Comparison of ENCODE assay signal across 15 cellular contexts in the genomic region with DNA sequence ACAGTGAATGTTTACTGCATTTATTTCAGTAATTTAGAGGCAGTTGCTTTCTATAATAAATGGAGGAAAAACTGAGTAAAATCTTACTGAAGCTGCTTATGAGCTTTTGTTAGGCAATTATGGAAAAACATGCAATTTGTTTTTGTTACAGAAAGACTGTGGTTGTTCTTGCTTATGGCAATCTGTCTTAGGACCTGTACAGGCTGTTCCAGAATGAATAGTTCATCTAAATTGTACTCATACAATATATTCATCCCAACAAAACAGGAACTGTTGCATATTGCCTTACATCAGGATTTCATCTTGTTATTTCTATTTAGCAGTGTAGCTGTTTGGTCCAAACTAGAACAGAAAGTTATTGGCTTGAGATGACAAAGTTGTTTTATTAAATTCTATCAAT.
DNase-seq lines count a peak whose midpoint lies in the region; ATAC-seq and TF ChIP-seq lines count a peak whose summit lies in the region.
"Had no signal": no experiment of that assay in that cellular context is flagged by ENCODE, and none has a peak within 500 bp of the region (broad histone marks: within the 10 kb centered on the region; RNA-seq: fewer than 3 reads in every experiment).

No MANE protein-coding gene starts in this region.

- peak; percentile 47 for DNase-seq in LHCN-M2 (ENCODE audit: low read depth)
- DNase-seq in choroid plexus epithelial cell (ENCODE audit: low read depth) = peak; percentile 22
- DNase-seq in inferior parietal cortex (ENCODE audit: extremely low spot score) = peak; percentile 13
- DNase-seq in pons (ENCODE audit: low spot score) = peak; percentile 6
- DNase-seq in foreskin fibroblast = no peak
- DNase-seq in H9 = no peak
- DNase-seq: Caco-2; CD4-positive, alpha-beta T cell; GM23248; HCEC 1CT had no signal

- H3T11ph ChIP-seq in H9 (ENCODE audit: low read length) = no peak overlapping the region

- no peak overlapping the region for H2BK120ac ChIP-seq in H9 (ENCODE audit: low read depth, low read length, poor library complexity, severe bottlenecking)

- no peak overlapping the region for H3K9ac ChIP-seq in H9 (ENCODE audit: extremely low read depth, insufficient read length, low read length)
- H3K9ac ChIP-seq: GM23248 had no signal

- no peaks in the 10 kb centered on the region for H3K27me3 ChIP-seq in H9 (ENCODE audit: insufficient read depth, low read length)

- H3K4me3 ChIP-seq in choroid plexus epithelial cell (ENCODE audit: low read depth, low read length) (no peak overlapping the region), foreskin fibroblast (ENCODE audit: low read depth in 1 of 2, low read length in 2 of 2) (no peak overlapping the region)
- H3K4me3 ChIP-seq: GM23248 had no signal

- H4K20me1 ChIP-seq in H9 (ENCODE audit: control insufficient read depth, insufficient read depth, insufficient read length) = no peaks in the 10 kb centered on the region

- H2AFZ ChIP-seq in H9 (ENCODE audit: low read length) = no peak overlapping the region
- H2AFZ ChIP-seq: GM23248 had no signal

- H4K5ac ChIP-seq in H9 (ENCODE audit: insufficient read length, low read depth, low read length) = no peak overlapping the region

- no peak overlapping the region for H3K56ac ChIP-seq in H9 (ENCODE audit: insufficient read length, low read depth, low read length)

- H3K4me1 Mint-ChIP-seq in H9 = no peaks in the 10 kb centered on the region
- H3K4me1 Mint-ChIP-seq: IgD-negative memory B cell had no signal

- no peak overlapping the region for H4K8ac ChIP-seq in H9 (replicated peaks; ENCODE audit: insufficient read length, low read depth, low read length)

- no peak overlapping the region for H2BK12ac ChIP-seq in H9 (ENCODE audit: insufficient read length, low read depth, low read length)

- TF ChIP-seq CTCF in choroid plexus epithelial cell (conservative IDR thresholded peaks at IDR 0.05; ENCODE audit: low read depth, low read length) (no peak), foreskin fibroblast (IDR thresholded peaks at IDR 0.05; ENCODE audit: low read depth, low read length) (no peak), H9 (conservative IDR thresholded peaks at IDR 0.05) (no peak)

- no peak overlapping the region for H3K4ac ChIP-seq in H9 (ENCODE audit: low read depth, low read length)

- no peak overlapping the region for H3K27ac Mint-ChIP-seq in H9
- H3K27ac Mint-ChIP-seq: CD4-positive, alpha-beta T cell; IgD-negative memory B cell had no signal

- H2BK15ac ChIP-seq in H9 (ENCODE audit: low read depth, low read length) = no peak overlapping the region

- no peak overlapping the region for H3K23ac ChIP-seq in H9 (ENCODE audit: insufficient read length, low read depth, low read length)

- no peaks in the 10 kb centered on the region for H3K79me1 ChIP-seq in H9 (ENCODE audit: insufficient read depth, low read depth, low read length, poor library complexity, severe bottlenecking)

- no peak overlapping the region for H3K4me2 ChIP-seq in H9 (ENCODE audit: insufficient read depth, insufficient read length, low read length)

- no peak overlapping the region for H4K91ac ChIP-seq in H9 (ENCODE audit: insufficient read length, low read depth, low read length)

- H3K9me3 ChIP-seq in H9 (ENCODE audit: control insufficient read depth, low read depth, low read length) = no peaks in the 10 kb centered on the region
- H3K9me3 ChIP-seq: Caco-2 had no signal

- H3K23me2 ChIP-seq in H9 (ENCODE audit: insufficient read length, low read depth, low read length, poor library complexity, severe bottlenecking) = no peaks in the 10 kb centered on the region

- H2BK5ac ChIP-seq in H9 (ENCODE audit: insufficient read length, low read length) = no peak overlapping the region

- H3K4me3 Mint-ChIP-seq in H9 = no peak overlapping the region
- H3K4me3 Mint-ChIP-seq: CD4-positive, alpha-beta T cell; IgD-negative memory B cell had no signal

- H3K27me3 Mint-ChIP-seq in H9 (ENCODE audit: low read depth) = no peaks in the 10 kb centered on the region

- no peak overlapping the region for H2BK20ac ChIP-seq in H9 (ENCODE audit: low read depth, low read length, poor library complexity, severe bottlenecking)

- peaks cover 0 to 3% of the 10 kb centered on the region in 2 experiments; a peak in 1 of 5 replicates for H3K9me3 Mint-ChIP-seq in H9

- no peaks in the 10 kb centered on the region for H3K4me1 ChIP-seq in H9 (ENCODE audit: insufficient read depth, low read length)
- H3K4me1 ChIP-seq: Caco-2 had no signal

- no peak overlapping the region for H3K18ac ChIP-seq in H9 (ENCODE audit: insufficient read length, low read depth, low read length)

- ATAC-seq in HG03520 (IDR thresholded peaks at IDR 0.05; ENCODE audit: unreplicated experiment) (no peak), GM18867 (IDR thresholded peaks at IDR 0.05; ENCODE audit: unreplicated experiment) (no peak)
- ATAC-seq: HepG2 had no signal

- H2AK5ac ChIP-seq in H9 (ENCODE audit: insufficient read length, low read length) = no peak overlapping the region

- H3K27ac ChIP-seq in H9 (ENCODE audit: insufficient read length, low read depth, low read length) = no peak overlapping the region
- H3K27ac ChIP-seq: C4-2B, GM23248 had no signal

- no peaks in the 10 kb centered on the region for H3K79me2 ChIP-seq in H9 (ENCODE audit: insufficient read depth, low read length)

- no peak overlapping the region for H3K14ac ChIP-seq in H9 (ENCODE audit: insufficient read depth, low read length)

- H3K36me3 Mint-ChIP-seq in H9 (ENCODE audit: insufficient read depth in 1 of 3, low read depth in 3 of 3) = no peaks in the 10 kb centered on the region
- H3K36me3 Mint-ChIP-seq: IgD-negative memory B cell had no signal

Comparison
In these comparisons a context has a peak if more than half of its experiments do, and no peak if none do; other contexts are left out.
1. DNase-seq: peak in LHCN-M2 (single experiment), choroid plexus epithelial cell (single experiment), inferior parietal cortex (single experiment) and pons (single experiment); none in foreskin fibroblast (0 of 2) and H9 (single experiment).